Comparison of ENCODE assay signal across 18 cellular contexts in the genomic region with DNA sequence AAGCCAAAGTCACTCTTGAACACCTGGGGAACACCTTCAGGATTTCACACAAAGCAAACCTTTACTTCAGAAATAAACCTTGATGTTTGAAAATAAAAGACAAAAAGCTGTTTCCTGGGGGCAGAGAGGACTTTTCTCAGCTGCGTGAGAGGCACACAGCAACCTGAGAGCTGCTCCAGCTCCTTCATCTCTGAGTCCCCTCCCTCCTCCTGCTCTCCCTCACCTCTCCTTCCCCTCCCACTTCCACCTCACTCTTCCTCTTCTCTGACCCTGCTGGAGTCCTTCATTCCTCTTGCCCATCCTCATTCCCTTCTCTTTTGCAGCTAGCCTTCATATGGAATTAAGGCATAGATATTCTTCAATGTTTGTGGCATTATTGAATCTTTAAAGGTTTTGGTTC.
A peak's percentile ranks its signal among the peaks of the same experiment; 100 is the strongest.
DNase-seq lines count a peak whose midpoint lies in the region; ATAC-seq and TF ChIP-seq lines count a peak whose summit lies in the region.
"Had no signal": no experiment of that assay in that cellular context is flagged by ENCODE, and none has a peak within 500 bp of the region (broad histone marks: within the 10 kb centered on the region; RNA-seq: fewer than 3 reads in every experiment).

No MANE protein-coding gene starts in this region.

- peaks cover 4% of the 10 kb centered on the region for H3K27me3 Mint-ChIP-seq in GM23338 (ENCODE audit: insufficient read depth, low read depth, poor library complexity)
- no peaks in the 10 kb centered on the region; the same call in 1 of the 2 replicates for H3K27me3 Mint-ChIP-seq in WTC11 (ENCODE audit: low read depth)
- H3K27me3 Mint-ChIP-seq in activated T-helper 2 cell treated with anti-CD3 and anti-CD28 coated beads, Interferon-gamma antibody, Interleukin-2, Interleukin-4, amounts not matched to agents 10 μg/mL and 5 μg/mL and 100 μg/mL, durations not matched to agents 14 hours and 24 hours and 36 hours (ENCODE audit: low read depth) = peaks cover 2% of the 10 kb centered on the region
- H3K27me3 Mint-ChIP-seq: B cell; CD4-positive, alpha-beta T cell had no signal

- DNase-seq in GM23338 (ENCODE audit: low spot score) (peak; percentile 6), WTC11 (ENCODE audit: low spot score) (no peak), iPS-NIHi7 (ENCODE audit: extremely low spot score) (peak; percentile 23), H7 (no peak)
- no peak for DNase-seq in activated T-helper 2 cell treated with anti-CD3 and anti-CD28 coated beads, Interferon-gamma antibody, Interleukin-2, Interleukin-4, amounts not matched to agents 10 μg/mL and 5 μg/mL and 100 μg/mL, durations not matched to agents 14 hours and 24 hours and 36 hours (ENCODE audit: low spot score)
- DNase-seq: AML-193; Caco-2; Calu3; CD4-positive, alpha-beta T cell; CD8-positive, alpha-beta T cell; DMS79 treated with DMSO at 0.1 percent for 48 hours; GF-D8 had no signal

- no peaks in the 10 kb centered on the region; the same call in 1 of the 2 replicates for H4K20me1 ChIP-seq in GM23338 (replicated peaks; ENCODE audit: insufficient read depth)
- H4K20me1 ChIP-seq: BLaER1 treated with 17β-estradiol and CSF1 and Interleukin-3, amounts not matched to agents 10 nM and 100 nM had no signal

- H3K9me3 Mint-ChIP-seq in GM23338 (no peaks in the 10 kb centered on the region), WTC11 (peaks cover 5% of the 10 kb centered on the region; the same call in 1 of the 2 replicates)
- H3K9me3 Mint-ChIP-seq in activated T-helper 2 cell treated with anti-CD3 and anti-CD28 coated beads, Interferon-gamma antibody, Interleukin-2, Interleukin-4, amounts not matched to agents 10 μg/mL and 5 μg/mL and 100 μg/mL, durations not matched to agents 14 hours and 24 hours and 36 hours = no peaks in the 10 kb centered on the region
- H3K9me3 Mint-ChIP-seq: CD4-positive, alpha-beta T cell; CD8-positive, alpha-beta T cell had no signal

- no peak overlapping the region; the same call in 1 of the 2 replicates for H2AFZ ChIP-seq in GM23338

- H3K79me2 ChIP-seq in GM23338 (replicated peaks; ENCODE audit: insufficient read depth) = no peaks in the 10 kb centered on the region

- POLR2A ChIA-PET in WTC11 (lab: Charles Lee) = no interaction called here

- H3K4me1 Mint-ChIP-seq in GM23338 = no peaks in the 10 kb centered on the region; the same call in 2 of the 3 replicates
- H3K4me1 Mint-ChIP-seq in WTC11 = peaks cover 11% of the 10 kb centered on the region
- no peaks in the 10 kb centered on the region for H3K4me1 Mint-ChIP-seq in activated T-helper 2 cell treated with anti-CD3 and anti-CD28 coated beads, Interferon-gamma antibody, Interleukin-2, Interleukin-4, amounts not matched to agents 10 μg/mL and 5 μg/mL and 100 μg/mL, durations not matched to agents 14 hours and 24 hours and 36 hours (ENCODE audit: low read depth)
- H3K4me1 Mint-ChIP-seq: B cell had no signal

- H3K36me3 Mint-ChIP-seq in GM23338 (ENCODE audit: low read depth) = no peaks in the 10 kb centered on the region
- H3K36me3 Mint-ChIP-seq in WTC11 = no peaks in the 10 kb centered on the region
- H3K36me3 Mint-ChIP-seq in activated T-helper 2 cell treated with anti-CD3 and anti-CD28 coated beads, Interferon-gamma antibody, Interleukin-2, Interleukin-4, amounts not matched to agents 10 μg/mL and 5 μg/mL and 100 μg/mL, durations not matched to agents 14 hours and 24 hours and 36 hours (ENCODE audit: low read depth) = no peaks in the 10 kb centered on the region
- H3K36me3 Mint-ChIP-seq: CD8-positive, alpha-beta T cell had no signal

- no peaks in the 10 kb centered on the region for H3K36me3 ChIP-seq in GM23338 (ENCODE audit: insufficient read depth)
- H3K36me3 ChIP-seq in H7 (replicated peaks; ENCODE audit: control insufficient read depth, insufficient read depth, low read length) = no peaks in the 10 kb centered on the region
- H3K36me3 ChIP-seq: BLaER1 treated with 17β-estradiol and CSF1 and Interleukin-3, amounts not matched to agents 10 nM and 100 nM had no signal

- peaks cover 3% of the 10 kb centered on the region; the same call in 1 of the 2 replicates for H3K9me2 ChIP-seq in GM23338 (ENCODE audit: insufficient read depth)

- CTCF ChIA-PET in WTC11 (lab: Charles Lee) = interaction anchor here (0.9 kb wide), 1 partner anchor 8 kb away, joined by 3 read pairs; no protein-coding TSS in a partner anchor

- TF ChIP-seq CTCF in GM23338 (conservative IDR thresholded peaks at IDR 0.05; ENCODE audit: low read depth in 2 of 2) = no peak
- TF ChIP-seq CTCF in WTC11 (IDR thresholded peaks at IDR 0.05) = no peak

- ATAC-seq in GM23338 (peak; percentile 69), WTC11 (peak; percentile 75), HG03159 (IDR thresholded peaks at IDR 0.05; ENCODE audit: unreplicated experiment) (no peak)
- ATAC-seq: A549; CD8-positive, alpha-beta T cell had no signal

- H3K27ac ChIP-seq in GM23338 (ENCODE audit: low read depth) = no peak overlapping the region
- H3K27ac ChIP-seq: 22Rv1; A549; BLaER1 treated with 17β-estradiol and CSF1 and Interleukin-3, amounts not matched to agents 10 nM and 100 nM; C4-2B had no signal

- no peaks in the 10 kb centered on the region for H3K4me1 ChIP-seq in GM23338 (ENCODE audit: insufficient read depth)
- H3K4me1 ChIP-seq: A549; BLaER1 treated with 17β-estradiol and CSF1 and Interleukin-3, amounts not matched to agents 10 nM and 100 nM; Caco-2 had no signal

- no peak overlapping the region for H3K4me3 ChIP-seq in GM23338
- no peak overlapping the region for H3K4me3 ChIP-seq in H7 (ENCODE audit: insufficient read depth, low read depth, low read length)
- H3K4me3 ChIP-seq: A549; BLaER1 treated with 17β-estradiol and CSF1 and Interleukin-3, amounts not matched to agents 10 nM and 100 nM had no signal

- H3K4me3 Mint-ChIP-seq in GM23338 (no peak overlapping the region), WTC11 (no peak overlapping the region)
- no peak overlapping the region for H3K4me3 Mint-ChIP-seq in activated T-helper 2 cell treated with anti-CD3 and anti-CD28 coated beads, Interferon-gamma antibody, Interleukin-2, Interleukin-4, amounts not matched to agents 10 μg/mL and 5 μg/mL and 100 μg/mL, durations not matched to agents 14 hours and 24 hours and 36 hours (ENCODE audit: low read depth)
- H3K4me3 Mint-ChIP-seq: B cell; CD4-positive, alpha-beta T cell; CD8-positive, alpha-beta T cell had no signal

- no peak overlapping the region for H3K27ac Mint-ChIP-seq in GM23338
- H3K27ac Mint-ChIP-seq in WTC11 = no peak overlapping the region
- no peak overlapping the region for H3K27ac Mint-ChIP-seq in activated T-helper 2 cell treated with anti-CD3 and anti-CD28 coated beads, Interferon-gamma antibody, Interleukin-2, Interleukin-4, amounts not matched to agents 10 μg/mL and 5 μg/mL and 100 μg/mL, durations not matched to agents 14 hours and 24 hours and 36 hours
- H3K27ac Mint-ChIP-seq: B cell; CD4-positive, alpha-beta T cell; CD8-positive, alpha-beta T cell had no signal

- H3K4me2 ChIP-seq in GM23338 = no peak overlapping the region
- H3K4me2 ChIP-seq: A549; BLaER1 treated with 17β-estradiol and CSF1 and Interleukin-3, amounts not matched to agents 10 nM and 100 nM had no signal

- no peaks in the 10 kb centered on the region for H3F3A ChIP-seq in GM23338 (replicated peaks; ENCODE audit: low read depth)

- intact Hi-C loops in activated T-helper 2 cell treated with anti-CD3 and anti-CD28 coated beads, Interferon-gamma antibody, Interleukin-2, Interleukin-4, amounts not matched to agents 10 μg/mL and 5 μg/mL and 100 μg/mL, durations not matched to agents 14 hours and 24 hours and 36 hours (cut with micrococcal nuclease) = no loop called here

- H3K27me3 ChIP-seq in GM23338 (ENCODE audit: insufficient read depth) (no peaks in the 10 kb centered on the region), H7 (ENCODE audit: control insufficient read depth, insufficient read depth, low read length) (no peaks in the 10 kb centered on the region)
- H3K27me3 ChIP-seq: BLaER1 treated with 17β-estradiol and CSF1 and Interleukin-3, amounts not matched to agents 10 nM and 100 nM had no signal

TF ChIP-seq in GM23338, 12 proteins besides CTCF, POLR2A, EP300 and RAD21 (continues in another document):
- no peak for TF ChIP-seq JUNB (IDR thresholded peaks at IDR 0.05; ENCODE audit: unreplicated experiment)
- no peak for TF ChIP-seq CREB1 (CRISPR knock-in tag; IDR thresholded peaks at IDR 0.05; ENCODE audit: low read depth)
- TF ChIP-seq ETS1 (IDR thresholded peaks at IDR 0.05) = no peak
- TF ChIP-seq NANOG (IDR thresholded peaks at IDR 0.05; ENCODE audit: borderline replicate concordance) = no peak
- no peak for TF ChIP-seq ZNF331 (CRISPR knock-in tag; IDR thresholded peaks at IDR 0.05; ENCODE audit: low read depth)
- no peak for TF ChIP-seq EZH2 (IDR thresholded peaks at IDR 0.05; ENCODE audit: low read depth, unreplicated experiment)

TF ChIP-seq in WTC11, 78 proteins besides CTCF, POLR2A, EP300 and RAD21:
- TF ChIP-seq NR1H2 (CRISPR knock-in tag; IDR thresholded peaks at IDR 0.05) (no peak), IRF2 (CRISPR knock-in tag; IDR thresholded peaks at IDR 0.05; ENCODE audit: borderline replicate concordance, low read depth) (no peak), TCF7 (CRISPR knock-in tag; IDR thresholded peaks at IDR 0.05; ENCODE audit: low read depth) (no peak), ATF6 (CRISPR knock-in tag; IDR thresholded peaks at IDR 0.05) (no peak)

Comparison
In these comparisons a context has a peak if more than half of its experiments do, and no peak if none do; other contexts are left out.
1. DNase-seq: peak in GM23338 (single experiment) and iPS-NIHi7 (single experiment); none in WTC11 (single experiment), H7 (single experiment) and activated T-helper 2 cell treated with anti-CD3 and anti-CD28 coated beads, Interferon-gamma antibody, Interleukin-2, Interleukin-4, amounts not matched to agents 10 μg/mL and 5 μg/mL and 100 μg/mL, durations not matched to agents 14 hours and 24 hours and 36 hours (single experiment).